1 cellular context compared by ENCODE assay signal in genomic region chr22:19373450-19373849, GRCh38.
TF ChIP-seq lines count a peak whose summit lies in the region.

No MANE protein-coding gene starts in this region.

TF ChIP-seq in K562, 482 proteins besides CTCF, POLR2A, EP300 and RAD21 (continued from another document):
- TF ChIP-seq, protein P1, sequence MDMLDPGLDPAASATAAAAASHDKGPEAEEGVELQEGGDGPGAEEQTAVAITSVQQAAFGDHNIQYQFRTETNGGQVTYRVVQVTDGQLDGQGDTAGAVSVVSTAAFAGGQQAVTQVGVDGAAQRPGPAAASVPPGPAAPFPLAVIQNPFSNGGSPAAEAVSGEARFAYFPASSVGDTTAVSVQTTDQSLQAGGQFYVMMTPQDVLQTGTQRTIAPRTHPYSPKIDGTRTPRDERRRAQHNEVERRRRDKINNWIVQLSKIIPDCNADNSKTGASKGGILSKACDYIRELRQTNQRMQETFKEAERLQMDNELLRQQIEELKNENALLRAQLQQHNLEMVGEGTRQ (CRISPR knock-in tag; IDR thresholded peaks at IDR 0.05): no peak
- TF ChIP-seq ZNF239 (CRISPR knock-in tag; IDR thresholded peaks at IDR 0.05) (no peak), ZNF197 (CRISPR knock-in tag; IDR thresholded peaks at IDR 0.05; ENCODE audit: low read depth) (no peak), TBL1XR1 (IDR thresholded peaks at IDR 0.05; ENCODE audit: low read length in 2 of 2) (no peak), POLR2G (IDR thresholded peaks at IDR 0.05; ENCODE audit: low read depth, low read length) (no peak), NRF1 (conservative IDR thresholded peaks at IDR 0.05 in 1 of 2, IDR thresholded peaks at IDR 0.05 in 1 of 2) (no peak), ZFPM2 (CRISPR knock-in tag; IDR thresholded peaks at IDR 0.05) (no peak), LCOR (CRISPR knock-in tag; IDR thresholded peaks at IDR 0.05) (no peak)
- TF ChIP-seq, protein P2, sequence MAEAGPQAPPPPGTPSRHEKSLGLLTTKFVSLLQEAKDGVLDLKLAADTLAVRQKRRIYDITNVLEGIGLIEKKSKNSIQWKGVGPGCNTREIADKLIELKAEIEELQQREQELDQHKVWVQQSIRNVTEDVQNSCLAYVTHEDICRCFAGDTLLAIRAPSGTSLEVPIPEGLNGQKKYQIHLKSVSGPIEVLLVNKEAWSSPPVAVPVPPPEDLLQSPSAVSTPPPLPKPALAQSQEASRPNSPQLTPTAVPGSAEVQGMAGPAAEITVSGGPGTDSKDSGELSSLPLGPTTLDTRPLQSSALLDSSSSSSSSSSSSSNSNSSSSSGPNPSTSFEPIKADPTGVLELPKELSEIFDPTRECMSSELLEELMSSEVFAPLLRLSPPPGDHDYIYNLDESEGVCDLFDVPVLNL (CRISPR knock-in tag; IDR thresholded peaks at IDR 0.05; ENCODE audit: low read depth): peak; percentile 66; the same call in 1 of the 2 replicates
- TF ChIP-seq, protein P3, sequence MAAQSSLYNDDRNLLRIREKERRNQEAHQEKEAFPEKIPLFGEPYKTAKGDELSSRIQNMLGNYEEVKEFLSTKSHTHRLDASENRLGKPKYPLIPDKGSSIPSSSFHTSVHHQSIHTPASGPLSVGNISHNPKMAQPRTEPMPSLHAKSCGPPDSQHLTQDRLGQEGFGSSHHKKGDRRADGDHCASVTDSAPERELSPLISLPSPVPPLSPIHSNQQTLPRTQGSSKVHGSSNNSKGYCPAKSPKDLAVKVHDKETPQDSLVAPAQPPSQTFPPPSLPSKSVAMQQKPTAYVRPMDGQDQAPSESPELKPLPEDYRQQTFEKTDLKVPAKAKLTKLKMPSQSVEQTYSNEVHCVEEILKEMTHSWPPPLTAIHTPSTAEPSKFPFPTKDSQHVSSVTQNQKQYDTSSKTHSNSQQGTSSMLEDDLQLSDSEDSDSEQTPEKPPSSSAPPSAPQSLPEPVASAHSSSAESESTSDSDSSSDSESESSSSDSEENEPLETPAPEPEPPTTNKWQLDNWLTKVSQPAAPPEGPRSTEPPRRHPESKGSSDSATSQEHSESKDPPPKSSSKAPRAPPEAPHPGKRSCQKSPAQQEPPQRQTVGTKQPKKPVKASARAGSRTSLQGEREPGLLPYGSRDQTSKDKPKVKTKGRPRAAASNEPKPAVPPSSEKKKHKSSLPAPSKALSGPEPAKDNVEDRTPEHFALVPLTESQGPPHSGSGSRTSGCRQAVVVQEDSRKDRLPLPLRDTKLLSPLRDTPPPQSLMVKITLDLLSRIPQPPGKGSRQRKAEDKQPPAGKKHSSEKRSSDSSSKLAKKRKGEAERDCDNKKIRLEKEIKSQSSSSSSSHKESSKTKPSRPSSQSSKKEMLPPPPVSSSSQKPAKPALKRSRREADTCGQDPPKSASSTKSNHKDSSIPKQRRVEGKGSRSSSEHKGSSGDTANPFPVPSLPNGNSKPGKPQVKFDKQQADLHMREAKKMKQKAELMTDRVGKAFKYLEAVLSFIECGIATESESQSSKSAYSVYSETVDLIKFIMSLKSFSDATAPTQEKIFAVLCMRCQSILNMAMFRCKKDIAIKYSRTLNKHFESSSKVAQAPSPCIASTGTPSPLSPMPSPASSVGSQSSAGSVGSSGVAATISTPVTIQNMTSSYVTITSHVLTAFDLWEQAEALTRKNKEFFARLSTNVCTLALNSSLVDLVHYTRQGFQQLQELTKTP (IDR thresholded peaks at IDR 0.05; ENCODE audit: low read depth in 1 of 2, partially characterized antibody in 2 of 2): no peak
- TF ChIP-seq, protein P4, sequence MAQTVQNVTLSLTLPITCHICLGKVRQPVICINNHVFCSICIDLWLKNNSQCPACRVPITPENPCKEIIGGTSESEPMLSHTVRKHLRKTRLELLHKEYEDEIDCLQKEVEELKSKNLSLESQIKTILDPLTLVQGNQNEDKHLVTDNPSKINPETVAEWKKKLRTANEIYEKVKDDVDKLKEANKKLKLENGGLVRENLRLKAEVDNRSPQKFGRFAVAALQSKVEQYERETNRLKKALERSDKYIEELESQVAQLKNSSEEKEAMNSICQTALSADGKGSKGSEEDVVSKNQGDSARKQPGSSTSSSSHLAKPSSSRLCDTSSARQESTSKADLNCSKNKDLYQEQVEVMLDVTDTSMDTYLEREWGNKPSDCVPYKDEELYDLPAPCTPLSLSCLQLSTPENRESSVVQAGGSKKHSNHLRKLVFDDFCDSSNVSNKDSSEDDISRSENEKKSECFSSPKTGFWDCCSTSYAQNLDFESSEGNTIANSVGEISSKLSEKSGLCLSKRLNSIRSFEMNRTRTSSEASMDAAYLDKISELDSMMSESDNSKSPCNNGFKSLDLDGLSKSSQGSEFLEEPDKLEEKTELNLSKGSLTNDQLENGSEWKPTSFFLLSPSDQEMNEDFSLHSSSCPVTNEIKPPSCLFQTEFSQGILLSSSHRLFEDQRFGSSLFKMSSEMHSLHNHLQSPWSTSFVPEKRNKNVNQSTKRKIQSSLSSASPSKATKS (CRISPR knock-in tag; IDR thresholded peaks at IDR 0.05): no peak
- TF ChIP-seq, protein P5, sequence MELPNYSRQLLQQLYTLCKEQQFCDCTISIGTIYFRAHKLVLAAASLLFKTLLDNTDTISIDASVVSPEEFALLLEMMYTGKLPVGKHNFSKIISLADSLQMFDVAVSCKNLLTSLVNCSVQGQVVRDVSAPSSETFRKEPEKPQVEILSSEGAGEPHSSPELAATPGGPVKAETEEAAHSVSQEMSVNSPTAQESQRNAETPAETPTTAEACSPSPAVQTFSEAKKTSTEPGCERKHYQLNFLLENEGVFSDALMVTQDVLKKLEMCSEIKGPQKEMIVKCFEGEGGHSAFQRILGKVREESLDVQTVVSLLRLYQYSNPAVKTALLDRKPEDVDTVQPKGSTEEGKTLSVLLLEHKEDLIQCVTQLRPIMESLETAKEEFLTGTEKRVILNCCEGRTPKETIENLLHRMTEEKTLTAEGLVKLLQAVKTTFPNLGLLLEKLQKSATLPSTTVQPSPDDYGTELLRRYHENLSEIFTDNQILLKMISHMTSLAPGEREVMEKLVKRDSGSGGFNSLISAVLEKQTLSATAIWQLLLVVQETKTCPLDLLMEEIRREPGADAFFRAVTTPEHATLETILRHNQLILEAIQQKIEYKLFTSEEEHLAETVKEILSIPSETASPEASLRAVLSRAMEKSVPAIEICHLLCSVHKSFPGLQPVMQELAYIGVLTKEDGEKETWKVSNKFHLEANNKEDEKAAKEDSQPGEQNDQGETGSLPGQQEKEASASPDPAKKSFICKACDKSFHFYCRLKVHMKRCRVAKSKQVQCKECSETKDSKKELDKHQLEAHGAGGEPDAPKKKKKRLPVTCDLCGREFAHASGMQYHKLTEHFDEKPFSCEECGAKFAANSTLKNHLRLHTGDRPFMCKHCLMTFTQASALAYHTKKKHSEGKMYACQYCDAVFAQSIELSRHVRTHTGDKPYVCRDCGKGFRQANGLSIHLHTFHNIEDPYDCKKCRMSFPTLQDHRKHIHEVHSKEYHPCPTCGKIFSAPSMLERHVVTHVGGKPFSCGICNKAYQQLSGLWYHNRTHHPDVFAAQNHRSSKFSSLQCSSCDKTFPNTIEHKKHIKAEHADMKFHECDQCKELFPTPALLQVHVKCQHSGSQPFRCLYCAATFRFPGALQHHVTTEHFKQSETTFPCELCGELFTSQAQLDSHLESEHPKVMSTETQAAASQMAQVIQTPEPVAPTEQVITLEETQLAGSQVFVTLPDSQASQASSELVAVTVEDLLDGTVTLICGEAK (IDR thresholded peaks at IDR 0.05): no peak
- TF ChIP-seq, protein P5 (CRISPR knock-in tag; IDR thresholded peaks at IDR 0.05): no peak
